ENCODE assay signal across 12 cellular contexts in the genomic region with DNA sequence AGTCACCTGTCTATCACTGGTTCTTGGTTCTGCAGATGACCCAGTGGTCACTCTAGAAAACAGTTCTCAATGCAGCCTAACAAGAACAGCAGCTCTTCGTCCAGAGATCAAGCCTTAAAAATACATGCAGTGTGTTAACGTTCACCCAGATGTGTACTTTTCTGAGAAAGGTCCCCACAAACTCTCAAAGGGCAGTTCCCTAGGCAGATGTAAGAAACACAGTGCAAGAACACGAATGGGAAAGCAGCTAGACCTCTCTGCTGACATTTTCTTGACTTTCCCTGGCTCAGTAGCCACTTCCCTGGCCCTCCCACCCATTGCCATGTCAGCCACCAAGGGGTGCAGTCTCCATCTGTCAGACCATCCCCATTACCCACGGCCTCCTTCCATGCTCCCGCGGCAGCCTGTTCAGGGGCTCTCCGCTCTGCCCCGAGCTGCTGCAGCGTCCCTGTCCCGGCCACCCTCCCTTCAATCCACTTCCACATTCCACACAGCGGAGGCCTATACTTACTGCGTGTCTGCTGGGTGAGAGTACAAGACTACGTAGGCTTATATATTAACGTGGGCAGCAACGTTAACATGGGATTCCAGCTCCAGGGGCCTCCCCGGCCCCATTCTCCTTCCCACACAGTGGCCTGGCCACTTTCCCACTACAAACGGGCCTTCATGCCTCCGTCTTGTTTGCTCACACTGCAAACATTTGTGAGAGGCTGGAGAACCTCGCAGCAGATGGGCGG. TPM values are rescaled to one million over a fixed set of nuclear protein-coding genes. Genes with fewer than 3 reads are reported as not detected.
DNase-seq lines count a peak whose midpoint lies in the region; ATAC-seq and TF ChIP-seq lines count a peak whose summit lies in the region.
"Had no signal": no experiment of that assay in that cellular context is flagged by ENCODE, and none has a peak within 500 bp of the region (broad histone marks: within the 10 kb centered on the region; RNA-seq: fewer than 3 reads in every experiment).

No MANE protein-coding gene starts in this region.

- peaks cover 28% of the 10 kb centered on the region for H3K79me2 ChIP-seq in neural progenitor cell (ENCODE audit: low read depth)

- no peak for TF ChIP-seq POLR2A in gastroesophageal sphincter (IDR thresholded peaks at IDR 0.05)

- H3K4me1 Mint-ChIP-seq in neural progenitor cell, result peaks cover 38% of the 10 kb centered on the region

- DNase-seq in Right ventricle myocardium inferior (ENCODE audit: missing footprints) (peak; percentile 61), cardiac septum (ENCODE audit: low spot score) (no peak), neural progenitor cell (ENCODE audit: low spot score) (no peak), T1000 (lab: John Stamatoyannopoulos, UW) (no peak), activated T-cell treated with anti-CD3 and anti-CD28 coated beads for 4 hours (no peak)
- DNase-seq in stimulated activated naive CD4-positive, alpha-beta T cell treated with Interleukin-2 at 50 U/mL for 16 hours (lab: John Stamatoyannopoulos, UW), result no peak
- DNase-seq: activated CD8-positive, alpha-beta memory T cell treated with anti-CD3 and anti-CD28 coated beads for 24 hours; NCI-H146; stimulated activated CD4-positive, alpha-beta T cell treated with anti-CD3 and anti-CD28 coated beads, Interleukin-2, amount 100 ng/mL, for 24 hours had no signal

- H3F3A ChIP-seq in neural progenitor cell (ENCODE audit: low read depth), result no peaks in the 10 kb centered on the region

- TF ChIP-seq EP300 in gastroesophageal sphincter (IDR thresholded peaks at IDR 0.05), result no peak

- H3K27ac ChIP-seq in gastroesophageal sphincter, result peak overlapping the region in 2 of 4 donors; percentile 47 to 62
- H3K27ac ChIP-seq in neural progenitor cell, result no peak overlapping the region
- H3K27ac ChIP-seq: BLaER1 treated with 17β-estradiol and CSF1 and Interleukin-3, amounts not matched to agents 10 nM and 100 nM had no signal

- H3K9me3 ChIP-seq in gastroesophageal sphincter (no peaks in the 10 kb centered on the region), neural progenitor cell (ENCODE audit: low read depth) (no peaks in the 10 kb centered on the region)
- H3K9me3 ChIP-seq: BLaER1 treated with 17β-estradiol and CSF1 and Interleukin-3, amounts not matched to agents 10 nM and 100 nM had no signal

- no peaks in the 10 kb centered on the region for H3K27me3 Mint-ChIP-seq in neural progenitor cell (ENCODE audit: insufficient read depth, low read depth)

- peak overlapping the region; percentile 62 for H3K27ac Mint-ChIP-seq in neural progenitor cell

- TF ChIP-seq CTCF in gastroesophageal sphincter (IDR thresholded peaks at IDR 0.05) (no peak), neural progenitor cell (IDR thresholded peaks at IDR 0.05) (no peak)

- no peaks in the 10 kb centered on the region for H3K9me3 Mint-ChIP-seq in neural progenitor cell

- WGBS in gastroesophageal sphincter (ENCODE audit: low coverage in 1 of 2), 2 donors, result 23 to 32% methylated on average over 9 to 10 of the region's 20 CpGs

- H3K9ac ChIP-seq in neural progenitor cell, result no peak overlapping the region
- H3K9ac ChIP-seq: BLaER1 treated with 17β-estradiol and CSF1 and Interleukin-3, amounts not matched to agents 10 nM and 100 nM had no signal

- H3K27me3 ChIP-seq in gastroesophageal sphincter (no peaks in the 10 kb centered on the region), neural progenitor cell (no peaks in the 10 kb centered on the region)
- H3K27me3 ChIP-seq: BLaER1 treated with 17β-estradiol and CSF1 and Interleukin-3, amounts not matched to agents 10 nM and 100 nM had no signal

- peaks cover 0 to 86% (median 10%) of the 10 kb centered on the region in 3 donors for H3K4me1 ChIP-seq in gastroesophageal sphincter
- H3K4me1 ChIP-seq in neural progenitor cell, result peaks cover 16% of the 10 kb centered on the region

- H4K20me1 ChIP-seq in neural progenitor cell (ENCODE audit: low read depth), result peaks cover 10% of the 10 kb centered on the region

- peak; percentile 51 for ATAC-seq in Right ventricle myocardium inferior
- peak; percentile 56 for ATAC-seq in gastroesophageal sphincter
- no peak for ATAC-seq in GM21526 (IDR thresholded peaks at IDR 0.05; ENCODE audit: low FRiP score, unreplicated experiment)

- H2AFZ ChIP-seq in neural progenitor cell (replicated peaks), result no peak overlapping the region

- H3K4me2 ChIP-seq in neural progenitor cell, result no peak overlapping the region

- no peaks in the 10 kb centered on the region for H3K36me3 Mint-ChIP-seq in neural progenitor cell

- intact Hi-C loops in Right ventricle myocardium inferior (cut with DNase I) (no loop called here), cardiac septum (cut with DNase I) (no loop called here)

- H3K4me3 Mint-ChIP-seq in neural progenitor cell, result no peak overlapping the region

- H3K4me3 ChIP-seq in gastroesophageal sphincter, result peak overlapping the region in 1 of 2 donors; percentile 11
- H3K4me3 ChIP-seq in neural progenitor cell, result no peak overlapping the region
- H3K4me3 ChIP-seq: BLaER1 treated with 17β-estradiol and CSF1 and Interleukin-3, amounts not matched to agents 10 nM and 100 nM had no signal

- no peaks in the 10 kb centered on the region for H3K36me3 ChIP-seq in gastroesophageal sphincter
- H3K36me3 ChIP-seq in neural progenitor cell, result no peaks in the 10 kb centered on the region

RNA-seq across cellular contexts. Expression of gene IRF2, which starts 34.3 kb away (rescaled TPM):
- 34.0 TPM for total RNA-seq in Right ventricle myocardium inferior
- total RNA-seq in cardiac septum, result 22.4 TPM
- total RNA-seq in gastroesophageal sphincter, result 10 to 100 TPM; 34.1 to 41.7 (median 35.4) TPM
- total RNA-seq in neural progenitor cell (ENCODE audit: low replicate concordance), result 12.7 and 16.1 TPM in 2 replicates
